In the genomic region with DNA sequence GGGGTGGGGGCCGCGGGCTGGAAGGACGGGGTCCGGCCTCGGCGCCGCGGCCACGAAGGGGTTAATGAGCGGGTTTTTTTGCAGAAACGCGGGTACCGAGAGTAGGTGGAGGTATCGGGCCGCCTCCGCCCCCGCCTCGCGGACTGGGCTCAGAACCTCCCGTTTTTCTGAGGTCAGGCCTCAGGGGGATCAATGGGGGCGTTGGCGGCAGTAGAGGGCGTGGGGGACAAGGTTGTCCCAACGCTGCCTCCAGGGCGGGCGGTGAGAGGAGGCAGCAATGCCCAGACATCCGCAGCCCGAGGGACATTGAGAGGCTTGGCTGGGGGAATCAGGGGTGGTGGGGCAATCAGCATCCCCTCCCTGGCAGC, we compare ENCODE assay signal across 13 cellular contexts. TPM values are rescaled to one million over a fixed set of nuclear protein-coding genes. Genes with fewer than 3 reads are reported as not detected.
DNase-seq lines count a peak whose midpoint lies in the region; ATAC-seq, FAIRE-seq and TF ChIP-seq lines count a peak whose summit lies in the region.
"Had no signal": no experiment of that assay in that cellular context is flagged by ENCODE, and none has a peak within 500 bp of the region (broad histone marks: within the 10 kb centered on the region; RNA-seq: fewer than 3 reads in every experiment).

No MANE protein-coding gene starts in this region.

- WGBS in suprapubic skin, result 0% methylated on average over 2 of the region's 28 CpGs

- DNase-seq in NCI-H82 (lab: John Stamatoyannopoulos, UW) (peak; percentile 22), NCI-H82 treated with DMSO at 0.1 percent for 48 hours (lab: John Stamatoyannopoulos, UW; ENCODE audit: unreplicated experiment) (no peak), astrocyte (ENCODE audit: low read depth) (no peak), left lung (peak in 1 of 2 donors; percentile 71), suprapubic skin (ENCODE audit: low spot score in 2 of 2) (no peak), OCI-M1 (lab: John Stamatoyannopoulos, UW) (no peak)
- DNase-seq: stimulated activated CD4-positive, alpha-beta T cell treated with anti-CD3 and anti-CD28 coated beads, Interleukin-4, amount 100 ng/mL, for 4 hours had no signal

- intact Hi-C loops in left lung (cut with DNase I), result no loop called here

- H3K4me1 ChIP-seq in astrocyte (ENCODE audit: insufficient read depth, low read length), result peaks cover 2% of the 10 kb centered on the region
- peaks cover 0 to 6% of the 10 kb centered on the region in 2 donors for H3K4me1 ChIP-seq in left lung
- H3K4me1 ChIP-seq in suprapubic skin, result peaks cover 13% of the 10 kb centered on the region

- H3K4me2 ChIP-seq in astrocyte (ENCODE audit: low read length), result peak overlapping the region; percentile 85

- H3K79me2 ChIP-seq in astrocyte (ENCODE audit: insufficient read depth, low read length), result no peaks in the 10 kb centered on the region

- H3K4me3 ChIP-seq in astrocyte (ENCODE audit: insufficient read depth, low read depth, low read length) (no peak overlapping the region), left lung (peak overlapping the region; percentile 32 to 38), suprapubic skin (peak overlapping the region; percentile 79)
- H3K4me3 ChIP-seq: GM12878 had no signal

- H3K9me3 ChIP-seq in astrocyte (ENCODE audit: insufficient read depth, low read depth, low read length) (no peaks in the 10 kb centered on the region), left lung (no peaks in the 10 kb centered on the region), suprapubic skin (no peaks in the 10 kb centered on the region)

- H3K36me3 ChIP-seq in astrocyte (ENCODE audit: insufficient read depth, low read length) (no peaks in the 10 kb centered on the region), left lung (no peaks in the 10 kb centered on the region), suprapubic skin (no peaks in the 10 kb centered on the region)

- no peak for TF ChIP-seq POLR2A in suprapubic skin (IDR thresholded peaks at IDR 0.05)

- no peak for FAIRE-seq in astrocyte (lab: Jason Lieb, UNC)
- FAIRE-seq: colon, GM12878 had no signal

- H3K27me3 ChIP-seq in astrocyte (ENCODE audit: insufficient read depth, low read length), result peaks cover 3% of the 10 kb centered on the region
- peaks cover 10 to 66% of the 10 kb centered on the region in 2 donors for H3K27me3 ChIP-seq in left lung
- H3K27me3 ChIP-seq in suprapubic skin, result peaks cover 16% of the 10 kb centered on the region

- ATAC-seq in left lung (no peak), GM18909 (IDR thresholded peaks at IDR 0.05; ENCODE audit: poor library complexity, unreplicated experiment) (no peak), HG03457 (IDR thresholded peaks at IDR 0.05; ENCODE audit: unreplicated experiment) (no peak)
- ATAC-seq: GM12878 had no signal

- H3K4me1 Mint-ChIP-seq in astrocyte (ENCODE audit: low read depth, unreplicated experiment), result no peaks in the 10 kb centered on the region

- H4K20me1 ChIP-seq in astrocyte (ENCODE audit: insufficient read depth, low read length), result no peaks in the 10 kb centered on the region

- no peak overlapping the region for H3K9ac ChIP-seq in astrocyte (ENCODE audit: low read length)

- no peak overlapping the region for H3K27ac ChIP-seq in astrocyte (ENCODE audit: low read depth, low read length)
- no peak overlapping the region for H3K27ac ChIP-seq in left lung
- no peak overlapping the region for H3K27ac ChIP-seq in suprapubic skin

- H3K9me3 Mint-ChIP-seq in astrocyte (ENCODE audit: unreplicated experiment), result no peaks in the 10 kb centered on the region

- H3K4me3 Mint-ChIP-seq in astrocyte (ENCODE audit: unreplicated experiment), result peak overlapping the region; percentile 73

- no peak overlapping the region for H3K27ac Mint-ChIP-seq in astrocyte (ENCODE audit: unreplicated experiment)

- no peak for TF ChIP-seq EP300 in suprapubic skin (IDR thresholded peaks at IDR 0.05)

- H2AFZ ChIP-seq in astrocyte (ENCODE audit: low read depth, low read length), result peak overlapping the region; percentile 78

- peaks cover 14% of the 10 kb centered on the region for H3K27me3 Mint-ChIP-seq in astrocyte (ENCODE audit: low read depth, unreplicated experiment)

- TF ChIP-seq CTCF in astrocyte (IDR thresholded peaks at IDR 0.05; ENCODE audit: insufficient read depth, low read depth, low read length), result no peak
- TF ChIP-seq CTCF in left lung (IDR thresholded peaks at IDR 0.05), result no peak
- TF ChIP-seq CTCF in suprapubic skin (IDR thresholded peaks at IDR 0.05), result no peak

- H3K36me3 Mint-ChIP-seq in astrocyte (ENCODE audit: low read depth, unreplicated experiment), result no peaks in the 10 kb centered on the region

RNA-seq across cellular contexts. Expression of a gene that starts 34.8 kb away (rescaled TPM):
- total RNA-seq in astrocyte (1.2 and 1.4 TPM in 2 replicates), left lung (10 to 100 TPM; 20.6 to 77.9 TPM), suprapubic skin (10 to 100 TPM; 32.9 to 84.2 (median 65.0) TPM)
- total RNA-seq: H4, lung microvascular endothelial cell had no signal
